ENCODE assay signal across 8 cellular contexts in the genomic region with DNA sequence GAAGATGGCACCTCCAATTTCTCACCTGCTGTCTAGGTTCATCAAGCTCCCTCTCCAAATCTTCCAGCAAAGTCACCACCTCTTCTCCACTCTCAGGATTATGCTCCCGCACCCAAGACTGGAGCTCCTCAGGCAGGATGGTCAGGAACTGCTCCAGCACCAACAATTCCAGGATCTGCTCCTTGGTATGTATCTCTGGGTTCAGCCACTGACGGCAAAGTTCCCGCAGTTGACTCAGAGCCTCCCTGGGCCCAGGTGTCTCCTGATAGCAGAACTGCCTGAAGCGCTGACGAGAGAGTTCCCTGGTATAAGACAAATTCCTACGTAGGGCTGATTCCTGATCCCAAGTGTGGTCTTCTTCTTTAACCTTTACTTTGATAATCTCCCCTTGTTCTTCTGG.
DNase-seq lines count a peak whose midpoint lies in the region; ATAC-seq and TF ChIP-seq lines count a peak whose summit lies in the region.

No MANE protein-coding gene starts in this region.

- CTCF ChIA-PET in CD8-positive, alpha-beta T cell (lab: Charles Lee), result interaction anchor here (0.6 to 1.1 kb wide), 2 partner anchors 11 to 15 kb away, joined by 3 read pairs; no protein-coding TSS in a partner anchor

- DNase-seq in CD8-positive, alpha-beta T cell, result no peak
- DNase-seq in MM.1S (no peak), endodermal cell (peak; percentile 71), NCI-H1048 (lab: John Stamatoyannopoulos, UW) (no peak), body of pancreas (no peak), GM19240 (ENCODE audit: insufficient read length, low spot score) (no peak)

- H3K36me3 ChIP-seq in CD8-positive, alpha-beta T cell (ENCODE audit: insufficient read depth, low read length), result no peaks in the 10 kb centered on the region
- no peaks in the 10 kb centered on the region for H3K36me3 ChIP-seq in MM.1S (replicated peaks; ENCODE audit: insufficient read depth, low read length)
- no peaks in the 10 kb centered on the region for H3K36me3 ChIP-seq in endodermal cell (ENCODE audit: control insufficient read depth, insufficient read depth, low read length)
- no peaks in the 10 kb centered on the region for H3K36me3 ChIP-seq in neural cell (ENCODE audit: insufficient read depth, low read length)
- no peaks in the 10 kb centered on the region for H3K36me3 ChIP-seq in body of pancreas (replicated peaks in 1 of 2; ENCODE audit: insufficient read depth in 1 of 2, low read depth in 2 of 2)

- POLR2A ChIA-PET in CD8-positive, alpha-beta T cell (lab: Charles Lee), result no interaction called here

- H3K9me2 ChIP-seq in MM.1S (replicated peaks; ENCODE audit: insufficient read depth, low read length), result 0 out of 2 replicates have a peak, but pooled peaks cover 2% of the 10 kb centered on the region
- H3K9me2 ChIP-seq in neural cell (ENCODE audit: insufficient read depth, low read length), result no peaks in the 10 kb centered on the region

- H3F3A ChIP-seq in MM.1S (ENCODE audit: insufficient read depth, low read length) (peaks cover 5% of the 10 kb centered on the region; the same call in 1 of the 2 replicates), neural cell (ENCODE audit: insufficient read depth, low read length, poor library complexity, severe bottlenecking) (no peaks in the 10 kb centered on the region)

- H3K4me3 Mint-ChIP-seq in CD8-positive, alpha-beta T cell, result no peak overlapping the region
- peak overlapping the region; percentile 84 for H3K4me3 Mint-ChIP-seq in endodermal cell

- peaks cover 23% of the 10 kb centered on the region for H3K4me1 Mint-ChIP-seq in CD8-positive, alpha-beta T cell (ENCODE audit: low read depth)
- H3K4me1 Mint-ChIP-seq in endodermal cell, result peaks cover 38% of the 10 kb centered on the region

- TF ChIP-seq POLR2A in body of pancreas (IDR thresholded peaks at IDR 0.05), result no peak

- H3K36me3 Mint-ChIP-seq in CD8-positive, alpha-beta T cell, result no peaks in the 10 kb centered on the region
- H3K36me3 Mint-ChIP-seq in endodermal cell (ENCODE audit: low read depth), result peaks cover 3% of the 10 kb centered on the region

- H3K9ac ChIP-seq in MM.1S (ENCODE audit: low read length), result no peak overlapping the region
- H3K9ac ChIP-seq in endodermal cell (ENCODE audit: extremely low read depth, low read length, poor library complexity, severe bottlenecking), result peak overlapping the region; percentile 63
- H3K9ac ChIP-seq in neural cell (ENCODE audit: low read length), result peak overlapping the region; percentile 78

- no peak overlapping the region for H3K27ac Mint-ChIP-seq in CD8-positive, alpha-beta T cell
- peak overlapping the region; percentile 95 for H3K27ac Mint-ChIP-seq in endodermal cell

- H4K20me1 ChIP-seq in MM.1S (ENCODE audit: insufficient read depth, low read length) (no peaks in the 10 kb centered on the region), neural cell (ENCODE audit: insufficient read depth) (no peaks in the 10 kb centered on the region)

- 39 to 59% methylated on average over 5 to 6 of the region's 6 CpGs for WGBS in endodermal cell (ENCODE audit: insufficient coverage in 1 of 2, insufficient read length in 1 of 2), 2 experiments
- 36 to 38% methylated on average over 6 of the region's 6 CpGs for WGBS in body of pancreas, 2 donors

- H3K9me3 Mint-ChIP-seq in CD8-positive, alpha-beta T cell, result peaks cover 12% of the 10 kb centered on the region
- no peaks in the 10 kb centered on the region for H3K9me3 Mint-ChIP-seq in endodermal cell

- peaks cover 23% of the 10 kb centered on the region for H3K27me3 ChIP-seq in CD8-positive, alpha-beta T cell (ENCODE audit: insufficient read depth, low read length)
- H3K27me3 ChIP-seq in MM.1S (replicated peaks; ENCODE audit: insufficient read depth, low read length), result peaks cover 12% of the 10 kb centered on the region
- peaks cover 19% of the 10 kb centered on the region for H3K27me3 ChIP-seq in endodermal cell (ENCODE audit: control insufficient read depth, insufficient read depth, low read length, poor library complexity, severe bottlenecking)
- H3K27me3 ChIP-seq in neural cell (ENCODE audit: insufficient read depth, low read depth, low read length), result no peaks in the 10 kb centered on the region
- peaks cover 0 to 4% of the 10 kb centered on the region in 2 donors for H3K27me3 ChIP-seq in body of pancreas

- H3K27me3 Mint-ChIP-seq in CD8-positive, alpha-beta T cell (ENCODE audit: low read depth), result peaks cover 71% of the 10 kb centered on the region
- peaks cover 14% of the 10 kb centered on the region for H3K27me3 Mint-ChIP-seq in endodermal cell (ENCODE audit: insufficient read depth)

- peak overlapping the region; percentile 58 for H3K4me3 ChIP-seq in CD8-positive, alpha-beta T cell (ENCODE audit: low read depth, low read length)
- H3K4me3 ChIP-seq in MM.1S (ENCODE audit: low read length) (peak overlapping the region; percentile 62), endodermal cell (ENCODE audit: low read length) (peak overlapping the region; percentile 88), neural cell (ENCODE audit: low read length) (peak overlapping the region; percentile 80), body of pancreas (peak overlapping the region in 1 of 2 donors; percentile 40)

- no peak for TF ChIP-seq EP300 in neural cell (conservative IDR thresholded peaks at IDR 0.05; ENCODE audit: poor library complexity, severe bottlenecking)

- no peaks in the 10 kb centered on the region for H3K79me2 ChIP-seq in MM.1S (ENCODE audit: low read length)
- peaks cover 22% of the 10 kb centered on the region for H3K79me2 ChIP-seq in neural cell (replicated peaks; ENCODE audit: insufficient read depth, low read length)

- H2AFZ ChIP-seq in MM.1S (ENCODE audit: low read length) (peak overlapping the region; percentile 55), neural cell (ENCODE audit: low read depth, low read length) (no peak overlapping the region)

- no peaks in the 10 kb centered on the region for H3K9me3 ChIP-seq in CD8-positive, alpha-beta T cell (ENCODE audit: low read length)
- H3K9me3 ChIP-seq in MM.1S (replicated peaks; ENCODE audit: insufficient read depth, low read length) (no peaks in the 10 kb centered on the region), endodermal cell (ENCODE audit: control insufficient read depth, low read length) (no peaks in the 10 kb centered on the region), neural cell (ENCODE audit: low read length) (no peaks in the 10 kb centered on the region), body of pancreas (no peaks in the 10 kb centered on the region)

- no peak for ATAC-seq in CD8-positive, alpha-beta T cell
- no peak for ATAC-seq in body of pancreas
- ATAC-seq in HG02852 (IDR thresholded peaks at IDR 0.05; ENCODE audit: unreplicated experiment), result no peak

- intact Hi-C loops in CD8-positive, alpha-beta T cell (cut with DNase I, micrococcal nuclease), result loop anchor here (2.0 to 5.0 kb wide), 2 partner anchors 89 to 333 kb away; partner anchors contain the start of gene ZKSCAN4 (in 1 of the 2)
- intact Hi-C loops in body of pancreas (cut with DNase I), result no loop called here

- TF ChIP-seq RAD21 in neural cell (conservative IDR thresholded peaks at IDR 0.05), result no peak

- H3K4me1 ChIP-seq in CD8-positive, alpha-beta T cell (ENCODE audit: insufficient read depth, low read length), result peaks cover 13% of the 10 kb centered on the region
- H3K4me1 ChIP-seq in MM.1S (ENCODE audit: low read length) (no peaks in the 10 kb centered on the region), endodermal cell (ENCODE audit: control insufficient read depth, insufficient read depth, low read length) (peaks cover 18% of the 10 kb centered on the region), body of pancreas (peaks cover 17% of the 10 kb centered on the region)

- TF ChIP-seq CTCF in CD8-positive, alpha-beta T cell (IDR thresholded peaks at IDR 0.05), result no peak
- TF ChIP-seq CTCF in MM.1S (IDR thresholded peaks at IDR 0.05; ENCODE audit: low read length) (no peak), endodermal cell (conservative IDR thresholded peaks at IDR 0.05) (no peak), neural cell (IDR thresholded peaks at IDR 0.05; ENCODE audit: poor library complexity, severe bottlenecking) (no peak), body of pancreas (IDR thresholded peaks at IDR 0.05) (no peak)

- H3K4me2 ChIP-seq in MM.1S (ENCODE audit: low read depth, low read length), result peak overlapping the region; percentile 43; the same call in 1 of the 2 replicates
- peak overlapping the region; percentile 99 for H3K4me2 ChIP-seq in neural cell (ENCODE audit: low read length)

- H3K27ac ChIP-seq in CD8-positive, alpha-beta T cell (ENCODE audit: low read depth, low read length), result no peak overlapping the region
- H3K27ac ChIP-seq in MM.1S (ENCODE audit: low read length), result no peak overlapping the region
- no peak overlapping the region for H3K27ac ChIP-seq in endodermal cell (ENCODE audit: low read depth, low read length)
- H3K27ac ChIP-seq in neural cell (ENCODE audit: low read length), result peak overlapping the region; percentile 80
- no peak overlapping the region for H3K27ac ChIP-seq in body of pancreas

TF ChIP-seq in neural cell, 6 proteins besides CTCF, POLR2A, EP300 and RAD21 (continues in another document):
- TF ChIP-seq SMC3 (conservative IDR thresholded peaks at IDR 0.05; ENCODE audit: poor library complexity) (no peak), POLR2AphosphoS5 (IDR thresholded peaks at IDR 0.05) (no peak), TAF1 (IDR thresholded peaks at IDR 0.05; ENCODE audit: low read depth) (no peak)
- TF ChIP-seq, protein P1, sequence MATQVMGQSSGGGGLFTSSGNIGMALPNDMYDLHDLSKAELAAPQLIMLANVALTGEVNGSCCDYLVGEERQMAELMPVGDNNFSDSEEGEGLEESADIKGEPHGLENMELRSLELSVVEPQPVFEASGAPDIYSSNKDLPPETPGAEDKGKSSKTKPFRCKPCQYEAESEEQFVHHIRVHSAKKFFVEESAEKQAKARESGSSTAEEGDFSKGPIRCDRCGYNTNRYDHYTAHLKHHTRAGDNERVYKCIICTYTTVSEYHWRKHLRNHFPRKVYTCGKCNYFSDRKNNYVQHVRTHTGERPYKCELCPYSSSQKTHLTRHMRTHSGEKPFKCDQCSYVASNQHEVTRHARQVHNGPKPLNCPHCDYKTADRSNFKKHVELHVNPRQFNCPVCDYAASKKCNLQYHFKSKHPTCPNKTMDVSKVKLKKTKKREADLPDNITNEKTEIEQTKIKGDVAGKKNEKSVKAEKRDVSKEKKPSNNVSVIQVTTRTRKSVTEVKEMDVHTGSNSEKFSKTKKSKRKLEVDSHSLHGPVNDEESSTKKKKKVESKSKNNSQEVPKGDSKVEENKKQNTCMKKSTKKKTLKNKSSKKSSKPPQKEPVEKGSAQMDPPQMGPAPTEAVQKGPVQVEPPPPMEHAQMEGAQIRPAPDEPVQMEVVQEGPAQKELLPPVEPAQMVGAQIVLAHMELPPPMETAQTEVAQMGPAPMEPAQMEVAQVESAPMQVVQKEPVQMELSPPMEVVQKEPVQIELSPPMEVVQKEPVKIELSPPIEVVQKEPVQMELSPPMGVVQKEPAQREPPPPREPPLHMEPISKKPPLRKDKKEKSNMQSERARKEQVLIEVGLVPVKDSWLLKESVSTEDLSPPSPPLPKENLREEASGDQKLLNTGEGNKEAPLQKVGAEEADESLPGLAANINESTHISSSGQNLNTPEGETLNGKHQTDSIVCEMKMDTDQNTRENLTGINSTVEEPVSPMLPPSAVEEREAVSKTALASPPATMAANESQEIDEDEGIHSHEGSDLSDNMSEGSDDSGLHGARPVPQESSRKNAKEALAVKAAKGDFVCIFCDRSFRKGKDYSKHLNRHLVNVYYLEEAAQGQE (IDR thresholded peaks at IDR 0.05; ENCODE audit: borderline replicate concordance), result no peak
